14 cellular contexts compared by ENCODE assay signal in the genomic region with DNA sequence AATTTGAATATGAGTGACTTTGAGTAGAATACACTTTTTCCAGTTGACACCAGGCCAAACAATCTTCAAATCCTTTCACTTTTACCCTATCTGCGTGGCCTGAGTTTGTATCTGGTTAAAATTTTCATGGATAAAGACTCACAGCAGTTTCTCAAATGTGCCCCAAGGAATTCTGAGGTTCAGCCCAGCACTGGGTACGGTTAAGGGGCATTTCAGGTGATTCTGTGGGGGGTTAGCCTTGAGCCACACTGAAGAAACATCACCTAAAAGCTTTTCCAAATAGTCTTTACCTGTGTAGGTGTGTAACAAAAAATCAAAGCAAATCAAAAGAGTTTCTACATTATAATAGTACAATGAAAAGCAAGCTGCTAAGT.
A peak's percentile ranks its signal among the peaks of the same experiment; 100 is the strongest.
DNase-seq lines count a peak whose midpoint lies in the region; TF ChIP-seq lines count a peak whose summit lies in the region.
"Had no signal": no experiment of that assay in that cellular context is flagged by ENCODE, and none has a peak within 500 bp of the region (broad histone marks: within the 10 kb centered on the region; RNA-seq: fewer than 3 reads in every experiment).

No MANE protein-coding gene starts in this region.

- intact Hi-C loops in Caco-2 (cut with micrococcal nuclease; ENCODE audit: unreplicated experiment), result no loop called here

- WGBS in HUES64, result 34% methylated on average over 2 of the region's 2 CpGs

- H3K27me3 Mint-ChIP-seq in Caco-2 (ENCODE audit: insufficient read depth, unreplicated experiment) (peaks cover 19% of the 10 kb centered on the region), nephron (ENCODE audit: low read depth) (peaks cover 10% of the 10 kb centered on the region)

- H3K9me3 ChIP-seq in Caco-2 (no peaks in the 10 kb centered on the region), HUES64 (ENCODE audit: insufficient read depth, low read depth, low read length) (no peaks in the 10 kb centered on the region), skeletal muscle tissue (ENCODE audit: control insufficient read depth in 3 of 3, low read length in 3 of 3) (no peaks in the 10 kb centered on the region)

- H3K4me3 ChIP-seq in Caco-2 (ENCODE audit: low read depth, low read length), result no peak overlapping the region
- no peak overlapping the region for H3K4me3 ChIP-seq in HUES64 (ENCODE audit: low read length)
- H3K4me3 ChIP-seq in skeletal muscle tissue (ENCODE audit: low read length in 3 of 3), result no peak overlapping the region

- peak overlapping the region; percentile 39; the same call in 1 of the 2 replicates for H3K27ac ChIP-seq in HUES64 (ENCODE audit: low read depth, low read length)
- H3K27ac ChIP-seq in skeletal muscle tissue (ENCODE audit: low read depth, low read length), result peak overlapping the region; percentile 4
- H3K27ac ChIP-seq: foreskin keratinocyte had no signal

- CTCF ChIA-PET in Caco-2 (lab: Charles Lee), result no interaction called here

- no peak overlapping the region for H3K9ac ChIP-seq in HUES64 (ENCODE audit: low read depth, low read length)
- H3K9ac ChIP-seq in skeletal muscle tissue (ENCODE audit: low read depth in 1 of 3, low read length in 3 of 3), result no peak overlapping the region

- H3K27ac Mint-ChIP-seq in Caco-2 (ENCODE audit: unreplicated experiment), result peak overlapping the region; percentile 36
- H3K27ac Mint-ChIP-seq in nephron, result peak overlapping the region in 2 of 3 experiments; percentile 70 to 71
- H3K27ac Mint-ChIP-seq: activated CD8-positive, alpha-beta T cell treated with anti-CD3 and anti-CD28 coated beads, Interleukin-2, amount 10 ng/mL, durations not matched to agents 7 days and 5 days; activated naive CD4-positive, alpha-beta T cell treated with anti-CD3 and anti-CD28 coated beads for 36 hours; activated T-cell treated with anti-CD3 and anti-CD28 coated beads, Interleukin-2, amount 50 U/mL, for 24 hours had no signal

- POLR2A ChIA-PET in Caco-2 (lab: Charles Lee), result no interaction called here

- H3K27me3 ChIP-seq in Caco-2 (replicated peaks; ENCODE audit: control insufficient read depth, insufficient read depth, low read length) (no peaks in the 10 kb centered on the region), HUES64 (ENCODE audit: insufficient read depth, low read length) (no peaks in the 10 kb centered on the region), skeletal muscle tissue (ENCODE audit: control insufficient read depth in 3 of 3, insufficient read depth in 3 of 3, low read length in 3 of 3) (peaks cover 0 to 3% (median 0%) of the 10 kb centered on the region in 3 donors)
- H3K27me3 ChIP-seq: foreskin keratinocyte had no signal

- BruUV-seq in Caco-2 (replicated peaks; lab: Mats Ljungman, UMichigan), result no TSS peak

- no peaks in the 10 kb centered on the region for H3K9me3 Mint-ChIP-seq in Caco-2 (ENCODE audit: unreplicated experiment)
- peaks cover 10% of the 10 kb centered on the region for H3K9me3 Mint-ChIP-seq in nephron
- H3K9me3 Mint-ChIP-seq: activated naive CD4-positive, alpha-beta T cell treated with anti-CD3 and anti-CD28 coated beads for 36 hours; activated T-cell treated with anti-CD3 and anti-CD28 coated beads, Interleukin-2, amount 50 U/mL, for 24 hours had no signal

- DNase-seq in Caco-2, result no peak
- no peak for DNase-seq in amniotic stem cell (lab: John Stamatoyannopoulos, UW)
- DNase-seq in stimulated activated CD4-positive, alpha-beta T cell treated with anti-CD3 and anti-CD28 coated beads, Interleukin-4, amount 100 ng/mL, for 24 hours, result no peak
- no peak for DNase-seq in central memory CD4-positive, alpha-beta T cell
- DNase-seq: activated CD8-positive, alpha-beta T cell treated with anti-CD3 and anti-CD28 coated beads, Interleukin-2, amount 10 ng/mL, durations not matched to agents 7 days and 5 days; activated naive CD4-positive, alpha-beta T cell treated with anti-CD3 and anti-CD28 coated beads for 36 hours; activated T-cell treated with anti-CD3 and anti-CD28 coated beads, Interleukin-2, amount 50 U/mL, for 24 hours; cerebellar nuclear complex; Kasumi-1; RPMI8226 had no signal

- no peak overlapping the region for H3K4me3 Mint-ChIP-seq in Caco-2 (ENCODE audit: unreplicated experiment)
- H3K4me3 Mint-ChIP-seq in nephron, result no peak overlapping the region
- H3K4me3 Mint-ChIP-seq: activated CD8-positive, alpha-beta T cell treated with anti-CD3 and anti-CD28 coated beads, Interleukin-2, amount 10 ng/mL, durations not matched to agents 7 days and 5 days; activated naive CD4-positive, alpha-beta T cell treated with anti-CD3 and anti-CD28 coated beads for 36 hours; activated T-cell treated with anti-CD3 and anti-CD28 coated beads, Interleukin-2, amount 50 U/mL, for 24 hours had no signal

- H3K4me1 Mint-ChIP-seq in Caco-2 (ENCODE audit: low read depth, unreplicated experiment) (peaks cover 5% of the 10 kb centered on the region), nephron (peaks cover 14% of the 10 kb centered on the region)

- H3K4me1 ChIP-seq in Caco-2, result no peaks in the 10 kb centered on the region
- H3K4me1 ChIP-seq in HUES64 (ENCODE audit: insufficient read depth, low read length), result peaks cover 18% of the 10 kb centered on the region
- peaks cover 0 to 7% (median 6%) of the 10 kb centered on the region in 3 donors for H3K4me1 ChIP-seq in skeletal muscle tissue (ENCODE audit: control insufficient read depth in 3 of 3, insufficient read depth in 3 of 3, low read length in 3 of 3)
- H3K4me1 ChIP-seq: foreskin keratinocyte had no signal

- no peak for TF ChIP-seq CTCF in Caco-2 (IDR thresholded peaks at IDR 0.05; ENCODE audit: insufficient read depth in 1 of 2, low read depth in 1 of 2, low read length in 1 of 2, severe bottlenecking in 1 of 2, unreplicated experiment in 1 of 2)
- no peak for TF ChIP-seq CTCF in nephron (IDR thresholded peaks at IDR 0.05; ENCODE audit: unreplicated experiment in 3 of 3)

- H3K36me3 Mint-ChIP-seq in Caco-2 (ENCODE audit: insufficient read depth, unreplicated experiment), result no peaks in the 10 kb centered on the region
- no peaks in the 10 kb centered on the region for H3K36me3 Mint-ChIP-seq in nephron (ENCODE audit: low read depth)

- H3K36me3 ChIP-seq in Caco-2 (ENCODE audit: control insufficient read depth, insufficient read depth, low read length), result no peaks in the 10 kb centered on the region
- no peaks in the 10 kb centered on the region for H3K36me3 ChIP-seq in HUES64 (ENCODE audit: insufficient read depth, low read length)
- no peaks in the 10 kb centered on the region for H3K36me3 ChIP-seq in skeletal muscle tissue (ENCODE audit: control insufficient read depth in 3 of 3, insufficient read depth in 3 of 3, low read length in 3 of 3)
